Comparison of ENCODE assay signal across 1 cellular context in the genomic region with DNA sequence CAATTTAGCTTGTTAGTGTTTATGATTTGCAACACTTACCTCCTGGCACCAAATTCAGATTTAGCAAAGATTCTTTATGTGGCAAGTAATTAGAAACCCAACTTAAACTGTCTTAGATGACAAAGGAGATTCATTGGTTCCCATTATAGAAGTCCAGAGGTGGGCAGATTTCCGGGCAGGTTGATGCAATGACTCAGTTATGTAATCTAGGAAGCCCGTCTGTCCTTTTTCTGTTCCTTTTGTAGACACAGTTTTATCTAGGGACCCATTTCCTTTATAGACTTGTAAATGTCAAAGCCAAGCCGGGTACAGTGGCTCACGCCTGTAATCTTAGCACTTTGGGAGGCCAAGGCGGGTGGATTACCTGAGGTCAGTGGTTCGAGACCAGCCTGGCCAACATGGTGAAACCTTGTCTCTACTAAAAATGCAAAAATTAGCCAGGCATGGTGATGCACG.
A peak's percentile ranks its signal among the peaks of the same experiment; 100 is the strongest.
TF ChIP-seq lines count a peak whose summit lies in the region.

No MANE protein-coding gene starts in this region.

TF ChIP-seq in HEK293, 187 proteins besides CTCF, POLR2A, EP300 and RAD21 (continued from another document):
- TF ChIP-seq, protein P1, sequence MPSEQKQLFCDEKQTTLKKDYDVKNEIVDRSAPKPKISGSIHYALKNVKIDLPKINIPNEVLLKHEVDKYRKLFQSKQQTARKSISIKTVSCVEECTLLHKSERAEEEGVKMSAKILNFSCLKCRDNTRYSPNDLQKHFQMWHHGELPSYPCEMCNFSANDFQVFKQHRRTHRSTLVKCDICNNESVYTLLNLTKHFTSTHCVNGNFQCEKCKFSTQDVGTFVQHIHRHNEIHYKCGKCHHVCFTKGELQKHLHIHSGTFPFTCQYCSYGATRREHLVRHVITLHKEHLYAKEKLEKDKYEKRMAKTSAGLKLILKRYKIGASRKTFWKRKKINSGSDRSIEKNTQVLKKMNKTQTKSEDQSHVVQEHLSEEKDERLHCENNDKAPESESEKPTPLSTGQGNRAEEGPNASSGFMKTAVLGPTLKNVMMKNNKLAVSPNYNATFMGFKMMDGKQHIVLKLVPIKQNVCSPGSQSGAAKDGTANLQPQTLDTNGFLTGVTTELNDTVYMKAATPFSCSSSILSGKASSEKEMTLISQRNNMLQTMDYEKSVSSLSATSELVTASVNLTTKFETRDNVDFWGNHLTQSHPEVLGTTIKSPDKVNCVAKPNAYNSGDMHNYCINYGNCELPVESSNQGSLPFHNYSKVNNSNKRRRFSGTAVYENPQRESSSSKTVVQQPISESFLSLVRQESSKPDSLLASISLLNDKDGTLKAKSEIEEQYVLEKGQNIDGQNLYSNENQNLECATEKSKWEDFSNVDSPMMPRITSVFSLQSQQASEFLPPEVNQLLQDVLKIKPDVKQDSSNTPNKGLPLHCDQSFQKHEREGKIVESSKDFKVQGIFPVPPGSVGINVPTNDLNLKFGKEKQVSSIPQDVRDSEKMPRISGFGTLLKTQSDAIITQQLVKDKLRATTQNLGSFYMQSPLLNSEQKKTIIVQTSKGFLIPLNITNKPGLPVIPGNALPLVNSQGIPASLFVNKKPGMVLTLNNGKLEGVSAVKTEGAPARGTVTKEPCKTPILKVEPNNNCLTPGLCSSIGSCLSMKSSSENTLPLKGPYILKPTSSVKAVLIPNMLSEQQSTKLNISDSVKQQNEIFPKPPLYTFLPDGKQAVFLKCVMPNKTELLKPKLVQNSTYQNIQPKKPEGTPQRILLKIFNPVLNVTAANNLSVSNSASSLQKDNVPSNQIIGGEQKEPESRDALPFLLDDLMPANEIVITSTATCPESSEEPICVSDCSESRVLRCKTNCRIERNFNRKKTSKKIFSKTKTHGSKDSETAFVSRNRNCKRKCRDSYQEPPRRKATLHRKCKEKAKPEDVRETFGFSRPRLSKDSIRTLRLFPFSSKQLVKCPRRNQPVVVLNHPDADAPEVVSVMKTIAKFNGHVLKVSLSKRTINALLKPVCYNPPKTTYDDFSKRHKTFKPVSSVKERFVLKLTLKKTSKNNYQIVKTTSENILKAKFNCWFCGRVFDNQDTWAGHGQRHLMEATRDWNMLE (tag by site-specific recombination; conservative IDR thresholded peaks at IDR 0.05; ENCODE audit: low read depth): peak; percentile 25; the same call in 1 of the 2 replicates
- TF ChIP-seq ZNF510 (tag by site-specific recombination; IDR thresholded peaks at IDR 0.05; ENCODE audit: insufficient replicate concordance) (no peak), ZNF362 (tag by site-specific recombination; IDR thresholded peaks at IDR 0.05) (0 out of 2 replicates have a peak, but pooled peaks have one; percentile 36), ZBTB48 (tag by site-specific recombination; IDR thresholded peaks at IDR 0.05) (peak; percentile 51; the same call in 1 of the 2 replicates), ZNF830 (tag by site-specific recombination; IDR thresholded peaks at IDR 0.05; ENCODE audit: low read depth) (no peak), ZBTB17 (tag by site-specific recombination; IDR thresholded peaks at IDR 0.05) (0 out of 2 replicates have a peak, but pooled peaks have one; percentile 10), SP7 (tag by site-specific recombination; IDR thresholded peaks at IDR 0.05) (peak; percentile 60; the same call in 1 of the 2 replicates), ZFP69B (tag by site-specific recombination; IDR thresholded peaks at IDR 0.05) (peak; percentile 54; the same call in 1 of the 2 replicates), GLI2 (tag by site-specific recombination; IDR thresholded peaks at IDR 0.05; ENCODE audit: borderline replicate concordance, low read depth) (no peak)
